In the genomic region with DNA sequence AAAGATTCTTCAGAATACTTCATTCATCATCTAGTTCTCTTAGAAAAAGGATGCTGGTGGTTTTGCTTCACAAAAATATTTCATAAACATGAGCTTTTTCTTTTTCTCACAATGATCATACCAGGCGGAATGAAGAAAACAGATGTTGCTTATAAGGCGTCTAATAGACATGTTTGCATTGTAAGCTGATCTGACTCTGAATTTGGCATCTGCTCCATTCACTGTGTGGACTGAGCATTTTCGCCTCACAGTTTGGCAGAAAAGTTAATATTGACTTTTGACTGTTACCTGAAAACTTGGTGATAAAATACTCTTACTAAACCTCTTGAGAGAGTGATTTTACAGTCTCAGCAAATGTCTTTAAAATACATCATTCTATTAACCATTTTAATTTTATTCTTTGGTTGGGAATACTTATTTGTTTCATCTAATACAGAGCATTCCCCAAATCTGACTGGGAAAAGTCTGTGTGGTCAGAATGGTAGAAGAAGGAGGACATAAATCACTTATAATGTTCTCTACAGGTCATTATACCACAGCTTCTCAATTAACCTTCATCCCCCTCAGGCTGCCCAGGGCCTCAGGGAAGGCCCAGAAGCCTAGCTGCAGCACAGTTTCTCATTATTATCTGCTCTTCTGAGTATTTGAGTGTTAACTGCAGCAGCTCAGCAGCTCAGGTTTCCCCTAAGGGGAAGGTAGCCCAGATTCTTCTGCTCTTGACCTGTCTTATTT, we compare ENCODE assay signal across 13 cellular contexts.
DNase-seq lines count a peak whose midpoint lies in the region; ATAC-seq and TF ChIP-seq lines count a peak whose summit lies in the region.
"Had no signal": no experiment of that assay in that cellular context is flagged by ENCODE, and none has a peak within 500 bp of the region (broad histone marks: within the 10 kb centered on the region; RNA-seq: fewer than 3 reads in every experiment).

No MANE protein-coding gene starts in this region.

- no peaks in the 10 kb centered on the region for H4K20me1 ChIP-seq in hepatocyte (ENCODE audit: insufficient read depth, poor library complexity, severe bottlenecking)

- H2BK120ac ChIP-seq in mesendoderm (ENCODE audit: low read depth, low read length) = no peak overlapping the region

- no peak overlapping the region for H2BK15ac ChIP-seq in mesendoderm (replicated peaks; ENCODE audit: low read depth)

- no peak for TF ChIP-seq CTCF in hepatocyte (IDR thresholded peaks at IDR 0.05; ENCODE audit: poor library complexity)

- no peak overlapping the region for H3K4ac ChIP-seq in mesendoderm (ENCODE audit: low read depth, low read length)

- no peak overlapping the region for H2AK5ac ChIP-seq in mesendoderm (ENCODE audit: low read length)

- H3K79me2 ChIP-seq in mesendoderm (ENCODE audit: control insufficient read depth, insufficient read depth, low read length) (no peaks in the 10 kb centered on the region), hepatocyte (no peaks in the 10 kb centered on the region)

- H3K4me2 ChIP-seq in mesendoderm (ENCODE audit: low read length) (no peak overlapping the region), hepatocyte (no peak overlapping the region)

- H4K8ac ChIP-seq in mesendoderm (ENCODE audit: low read depth, low read length) = no peak overlapping the region

- DNase-seq in COR-L47 (lab: John Stamatoyannopoulos, UW) = peak; percentile 40
- DNase-seq in NCI-H1105 treated with DMSO at 0.1 percent for 48 hours (lab: John Stamatoyannopoulos, UW) = peak; percentile 74
- peak; percentile 92 for DNase-seq in NCI-H69 (lab: John Stamatoyannopoulos, UW)
- peak; percentile 35 for DNase-seq in iris pigment epithelial cell (ENCODE audit: low read depth)
- DNase-seq in mesendoderm = no peak
- DNase-seq in hepatocyte (ENCODE audit: low spot score) = no peak
- no peak for DNase-seq in T1000 (lab: John Stamatoyannopoulos, UW)
- DNase-seq: activated CD4-positive, alpha-beta T cell treated with anti-CD3 and anti-CD28 coated beads for 36 hours had no signal

- WGBS in mesendoderm (ENCODE audit: extremely low coverage, insufficient coverage, low lambda C conversion rate) = no CpG with 5 or more reads among the region's 3 CpGs
- 51% methylated on average over 3 of the region's 3 CpGs for WGBS in hepatocyte (ENCODE audit: low lambda C conversion rate, missing lambda C conversion rate)

- H3K56ac ChIP-seq in mesendoderm (ENCODE audit: low read length) = no peak overlapping the region

- no peak overlapping the region for H2BK5ac ChIP-seq in mesendoderm (ENCODE audit: low read length)

- H3K4me1 ChIP-seq in mesendoderm (ENCODE audit: control insufficient read depth, low read depth, low read length) (no peaks in the 10 kb centered on the region), hepatocyte (ENCODE audit: insufficient read depth) (peaks cover 10% of the 10 kb centered on the region)

- H3K9ac ChIP-seq in mesendoderm (ENCODE audit: low read length) = no peak overlapping the region

- no peak for ATAC-seq in GM18868 (IDR thresholded peaks at IDR 0.05; ENCODE audit: unreplicated experiment)
- ATAC-seq: activated CD4-positive, alpha-beta T cell treated with anti-CD3 and anti-CD28 coated beads for 36 hours; HCT116; K562; stimulated activated effector memory CD8-positive, alpha-beta T cell treated with anti-CD3 and anti-CD28 coated beads, Interleukin-12 subunit alpha, Interleukin-12 subunit beta, amount 100 ng/mL, for 72 hours had no signal

- no peak overlapping the region for H2AFZ ChIP-seq in hepatocyte

- no peaks in the 10 kb centered on the region for H3K27me3 ChIP-seq in mesendoderm (ENCODE audit: insufficient read depth, low read length, poor library complexity)
- no peaks in the 10 kb centered on the region for H3K27me3 ChIP-seq in hepatocyte

- H3K36me3 ChIP-seq in mesendoderm (ENCODE audit: control insufficient read depth, insufficient read depth, low read length) (no peaks in the 10 kb centered on the region), hepatocyte (replicated peaks; ENCODE audit: insufficient read depth, low read depth) (no peaks in the 10 kb centered on the region)
- H3K36me3 ChIP-seq: prostate gland had no signal

- H4K5ac ChIP-seq in mesendoderm (ENCODE audit: low read length) = no peak overlapping the region

- no peak overlapping the region for H3K23ac ChIP-seq in mesendoderm (ENCODE audit: low read length)

- H3K79me1 ChIP-seq in mesendoderm (ENCODE audit: low read length) = no peaks in the 10 kb centered on the region

- H3K18ac ChIP-seq in mesendoderm (ENCODE audit: low read length) = no peak overlapping the region

- H3K9me3 ChIP-seq in hepatocyte (ENCODE audit: low read depth) = no peaks in the 10 kb centered on the region
- H3K9me3 ChIP-seq: prostate gland had no signal

- H3K4me3 ChIP-seq in mesendoderm (ENCODE audit: low read length) (no peak overlapping the region), hepatocyte (no peak overlapping the region)
- H3K4me3 ChIP-seq: K562, prostate gland had no signal

- no peaks in the 10 kb centered on the region for H3K9me2 ChIP-seq in hepatocyte (replicated peaks; ENCODE audit: insufficient read depth)

- H3K27ac ChIP-seq in mesendoderm (ENCODE audit: low read depth, low read length) (no peak overlapping the region), hepatocyte (no peak overlapping the region)
- H3K27ac ChIP-seq: prostate gland had no signal

Comparison
In these comparisons a context has a peak if more than half of its experiments do, and no peak if none do; other contexts are left out.
1. DNase-seq: peak in COR-L47 (single experiment), NCI-H1105 treated with DMSO at 0.1 percent for 48 hours (single experiment), NCI-H69 (single experiment) and iris pigment epithelial cell (single experiment); none in mesendoderm (single experiment), hepatocyte (single experiment) and T1000 (single experiment).